ENCODE assay signal across 6 cellular contexts in the genomic region with DNA sequence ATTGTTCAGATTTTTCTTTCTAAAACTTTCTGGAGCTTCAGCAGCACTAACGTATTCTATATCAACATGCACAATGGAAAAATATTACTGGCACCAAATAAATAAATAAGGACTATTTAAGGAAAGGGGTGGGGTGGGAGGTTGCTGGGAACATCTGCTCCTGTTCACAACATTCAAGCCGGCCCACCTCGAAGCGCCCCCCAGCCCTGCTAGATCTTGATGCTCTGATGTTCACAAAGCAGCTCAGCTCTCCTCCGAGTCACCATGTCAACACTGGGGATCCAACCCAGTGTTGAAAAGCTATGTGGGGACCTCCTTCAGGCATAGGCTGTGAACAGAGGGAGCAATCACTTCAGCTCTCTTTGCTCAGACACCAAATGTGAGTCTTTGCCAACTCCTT.
"Had no signal": no experiment of that assay in that cellular context is flagged by ENCODE, and none has a peak within 500 bp of the region (broad histone marks: within the 10 kb centered on the region; RNA-seq: fewer than 3 reads in every experiment).

No MANE protein-coding gene starts in this region.

- H3K27ac Mint-ChIP-seq: GM23338, HFFc6 had no signal

- H3K36me3 ChIP-seq: HAP-1 had no signal

- H3K9me3 Mint-ChIP-seq: HFFc6 had no signal

- H3K4me1 ChIP-seq: HAP-1 had no signal

- H3K4me2 ChIP-seq: GM23338 had no signal

- H3K9me3 ChIP-seq: HAP-1 had no signal

- H2AFZ ChIP-seq: GM23338 had no signal

- H3K4me1 Mint-ChIP-seq: GM23338 had no signal

- DNase-seq: HFFc6, IMR-90 had no signal

- H3K4me3 Mint-ChIP-seq: GM23338, HFFc6 had no signal

- ATAC-seq: GM23338, HCT116, K562 had no signal

- H3K4me3 ChIP-seq: GM23338, HAP-1, K562 had no signal
